Comparison of ENCODE assay signal across 16 cellular contexts in the genomic region with DNA sequence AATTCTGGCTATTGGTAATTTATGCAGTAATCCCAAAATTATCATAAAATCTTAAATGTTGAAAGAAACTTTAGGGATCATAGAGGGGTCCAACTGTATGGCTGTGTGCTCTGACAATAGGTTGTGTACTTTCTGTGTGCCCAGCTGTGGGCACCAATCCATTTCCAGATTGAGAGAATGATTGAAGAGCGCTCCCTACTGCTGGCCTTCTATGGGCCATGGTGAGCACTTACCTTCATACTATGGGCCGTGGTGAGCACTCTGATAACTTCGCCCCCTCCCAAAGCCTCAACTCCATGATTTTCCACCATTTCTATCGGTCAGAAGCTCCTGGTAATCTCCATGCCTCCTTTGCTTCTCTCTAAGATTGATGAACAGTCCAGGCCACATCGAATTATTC.
DNase-seq lines count a peak whose midpoint lies in the region; ATAC-seq, FAIRE-seq and TF ChIP-seq lines count a peak whose summit lies in the region.
"Had no signal": no experiment of that assay in that cellular context is flagged by ENCODE, and none has a peak within 500 bp of the region (broad histone marks: within the 10 kb centered on the region; RNA-seq: fewer than 3 reads in every experiment).

No MANE protein-coding gene starts in this region.

- H3K9me3 ChIP-seq in K562 (replicated peaks; ENCODE audit: control insufficient read depth, insufficient read depth, low read depth, low read length): no peaks in the 10 kb centered on the region
- H3K9me3 ChIP-seq: A549, BLaER1, HAP-1 had no signal

- H3K36me3 ChIP-seq in GM23338 (ENCODE audit: insufficient read depth) (no peaks in the 10 kb centered on the region), K562 (ENCODE audit: control insufficient read depth, insufficient read depth, low read length) (no peaks in the 10 kb centered on the region)
- H3K36me3 ChIP-seq: BLaER1, HAP-1 had no signal

- TF ChIP-seq POLR2A in K562 (conservative IDR thresholded peaks at IDR 0.05): no peak

- no peak for DNase-seq in GM23338 (ENCODE audit: low spot score)
- DNase-seq in K562 (ENCODE audit: extremely low read depth in 1 of 4, low spot score in 3 of 4): no peak
- DNase-seq in epithelial cell of proximal tubule (ENCODE audit: low read depth): no peak
- no peak for DNase-seq in stimulated activated CD4-positive, alpha-beta T cell treated with anti-CD3 and anti-CD28 coated beads, Interleukin-4, amount 100 ng/mL, for 1 hour
- DNase-seq: AML-193; CD4-positive, CD25-positive, alpha-beta regulatory T cell; DMS53; GF-D8; GOT3 had no signal

- no peak overlapping the region for H3K4me2 ChIP-seq in GM23338
- no peak overlapping the region for H3K4me2 ChIP-seq in K562 (ENCODE audit: insufficient read depth, low read length)
- H3K4me2 ChIP-seq: A549, BLaER1 had no signal

- H3K9me1 ChIP-seq in K562 (ENCODE audit: control insufficient read depth, insufficient read depth, low read length): no peaks in the 10 kb centered on the region

- no TSS peak for BruUV-seq in K562 (replicated peaks; lab: Mats Ljungman, UMichigan)

- H3K27me3 ChIP-seq in GM23338 (ENCODE audit: insufficient read depth) (no peaks in the 10 kb centered on the region), K562 (ENCODE audit: control insufficient read depth in 2 of 2, insufficient read depth in 2 of 2, low read length in 2 of 2) (peaks cover 41 to 44% of the 10 kb centered on the region in 2 experiments)
- H3K27me3 ChIP-seq: BLaER1 had no signal

- in situ Hi-C loops in K562 (cut with MboI): no loop called here

- POLR2A ChIA-PET in K562 (lab: Yijun Ruan, JAX): no interaction called here

- CTCF ChIA-PET in K562 (lab: Yijun Ruan, JAX; ENCODE audit: low intra/inter-chr PET ratio): interaction anchor here (0.7 to 1.3 kb wide), 2 partner anchors 71 to 124 kb away, joined by 3 read pairs; no protein-coding TSS in a partner anchor

- H3K4me3 Mint-ChIP-seq in GM23338: no peak overlapping the region

- TF ChIP-seq CTCF in GM23338 (conservative IDR thresholded peaks at IDR 0.05; ENCODE audit: low read depth in 2 of 2): peak; percentile 18 to 59; a peak in 3 of 4 replicates
- TF ChIP-seq CTCF in K562 (IDR thresholded peaks at IDR 0.05 in 2 of 3, conservative IDR thresholded peaks at IDR 0.05 in 1 of 3; ENCODE audit: insufficient read depth in 2 of 3, low read depth in 1 of 3, low read length in 3 of 3): peak; percentile 24 to 44 (median 34); a peak in 3 of 6 replicates
- peak; percentile 21 for TF ChIP-seq CTCF in epithelial cell of proximal tubule (conservative IDR thresholded peaks at IDR 0.05; ENCODE audit: low read depth, low read length)

- no peak overlapping the region for H3K27ac ChIP-seq in GM23338 (ENCODE audit: low read depth)
- H3K27ac ChIP-seq in K562 (ENCODE audit: extremely low read depth, low read depth, low read length): no peak overlapping the region
- H3K27ac ChIP-seq: A549, BLaER1 had no signal

- H3K9me2 ChIP-seq in GM23338 (ENCODE audit: insufficient read depth): no peaks in the 10 kb centered on the region

- no peak overlapping the region for H3K9ac ChIP-seq in K562 (ENCODE audit: insufficient read depth in 1 of 2, low read depth in 2 of 2, low read length in 2 of 2)
- H3K9ac ChIP-seq: BLaER1 had no signal

- intact Hi-C loops in K562 (cut with micrococcal nuclease): no loop called here

- no peaks in the 10 kb centered on the region for H3K27me3 Mint-ChIP-seq in GM23338 (ENCODE audit: insufficient read depth, low read depth, poor library complexity)
- H3K27me3 Mint-ChIP-seq: IgD-negative memory B cell had no signal

- H3K27ac Mint-ChIP-seq in GM23338: no peak overlapping the region
- H3K27ac Mint-ChIP-seq: CD4-positive, CD25-positive, alpha-beta regulatory T cell; IgD-negative memory B cell had no signal

- H3K36me3 Mint-ChIP-seq in GM23338 (ENCODE audit: low read depth): no peaks in the 10 kb centered on the region
- H3K36me3 Mint-ChIP-seq: CD4-positive, CD25-positive, alpha-beta regulatory T cell had no signal

- H3K4me1 ChIP-seq in GM23338 (ENCODE audit: insufficient read depth): no peaks in the 10 kb centered on the region
- H3K4me1 ChIP-seq in K562 (replicated peaks in 1 of 2; ENCODE audit: control insufficient read depth in 2 of 2, insufficient read depth in 2 of 2, low read length in 2 of 2): no peaks in the 10 kb centered on the region
- H3K4me1 ChIP-seq: BLaER1, HAP-1 had no signal

- TF ChIP-seq EP300 in Ishikawa (IDR thresholded peaks at IDR 0.05; ENCODE audit: borderline replicate concordance): no peak
- no peak for TF ChIP-seq EP300 in K562 (IDR thresholded peaks at IDR 0.05; ENCODE audit: low read length)

- WGBS in K562 (ENCODE audit: insufficient coverage, low coverage, missing lambda C conversion rate): 2% methylated on average over 5 of the region's 5 CpGs

- H3K4me3 ChIP-seq in GM23338 (no peak overlapping the region), K562 (no peak overlapping the region), epithelial cell of proximal tubule (ENCODE audit: low read depth, low read length) (no peak overlapping the region)
- H3K4me3 ChIP-seq: A549, BLaER1, HAP-1 had no signal

- H4K20me1 ChIP-seq in GM23338 (replicated peaks; ENCODE audit: insufficient read depth): no peaks in the 10 kb centered on the region
- no peaks in the 10 kb centered on the region for H4K20me1 ChIP-seq in K562 (replicated peaks; ENCODE audit: control insufficient read depth, insufficient read depth, low read length)
- H4K20me1 ChIP-seq: BLaER1 had no signal

- FAIRE-seq in K562 (lab: Jason Lieb, UNC): no peak
- FAIRE-seq: A549 had no signal

- peak; percentile 44; the same call in 1 of the 2 replicates for TF ChIP-seq RAD21 in Ishikawa (IDR thresholded peaks at IDR 0.05; ENCODE audit: low read depth)
- no peak for TF ChIP-seq RAD21 in K562 (CRISPR knock-in tag; conservative IDR thresholded peaks at IDR 0.05 in 1 of 2, IDR thresholded peaks at IDR 0.05 in 1 of 2)

- H3K79me2 ChIP-seq in GM23338 (replicated peaks; ENCODE audit: insufficient read depth): no peaks in the 10 kb centered on the region
- H3K79me2 ChIP-seq in K562 (ENCODE audit: control insufficient read depth, insufficient read depth, low read length): no peaks in the 10 kb centered on the region

- ATAC-seq in GM23338 (peak; percentile 31; the same call in 1 of the 3 replicates), K562 (peak; percentile 75), GM18858 (IDR thresholded peaks at IDR 0.05; ENCODE audit: unreplicated experiment) (no peak), HG03097 (IDR thresholded peaks at IDR 0.05; ENCODE audit: low FRiP score, unreplicated experiment) (no peak)

- H2AFZ ChIP-seq in GM23338: no peak overlapping the region
- no peak overlapping the region for H2AFZ ChIP-seq in K562 (ENCODE audit: low read depth, low read length)

- peaks cover 9% of the 10 kb centered on the region; the same call in 2 of the 3 replicates for H3K4me1 Mint-ChIP-seq in GM23338
- H3K4me1 Mint-ChIP-seq: CD4-positive, CD25-positive, alpha-beta regulatory T cell had no signal

- H3K9me3 Mint-ChIP-seq in GM23338: no peaks in the 10 kb centered on the region
- H3K9me3 Mint-ChIP-seq: CD4-positive, CD25-positive, alpha-beta regulatory T cell; IgD-negative memory B cell had no signal

- no peaks in the 10 kb centered on the region for H3F3A ChIP-seq in GM23338 (replicated peaks; ENCODE audit: low read depth)

TF ChIP-seq in GM23338, 12 proteins besides CTCF, POLR2A, EP300 and RAD21 (continues in another document):
- TF ChIP-seq, protein P1, sequence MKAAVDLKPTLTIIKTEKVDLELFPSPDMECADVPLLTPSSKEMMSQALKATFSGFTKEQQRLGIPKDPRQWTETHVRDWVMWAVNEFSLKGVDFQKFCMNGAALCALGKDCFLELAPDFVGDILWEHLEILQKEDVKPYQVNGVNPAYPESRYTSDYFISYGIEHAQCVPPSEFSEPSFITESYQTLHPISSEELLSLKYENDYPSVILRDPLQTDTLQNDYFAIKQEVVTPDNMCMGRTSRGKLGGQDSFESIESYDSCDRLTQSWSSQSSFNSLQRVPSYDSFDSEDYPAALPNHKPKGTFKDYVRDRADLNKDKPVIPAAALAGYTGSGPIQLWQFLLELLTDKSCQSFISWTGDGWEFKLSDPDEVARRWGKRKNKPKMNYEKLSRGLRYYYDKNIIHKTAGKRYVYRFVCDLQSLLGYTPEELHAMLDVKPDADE (IDR thresholded peaks at IDR 0.05): no peak
- no peak for TF ChIP-seq NANOG (IDR thresholded peaks at IDR 0.05; ENCODE audit: borderline replicate concordance)
- TF ChIP-seq EZH2 (IDR thresholded peaks at IDR 0.05; ENCODE audit: low read depth, unreplicated experiment): no peak
- TF ChIP-seq ZNF331 (CRISPR knock-in tag; IDR thresholded peaks at IDR 0.05; ENCODE audit: low read depth): no peak

TF ChIP-seq in Ishikawa, 13 proteins besides CTCF, POLR2A, EP300 and RAD21 (continues in another document):
- TF ChIP-seq YY1 (IDR thresholded peaks at IDR 0.05; ENCODE audit: low read depth): no peak

TF ChIP-seq in K562, 482 proteins besides CTCF, POLR2A, EP300 and RAD21 (continues in another document):
- TF ChIP-seq ARID1B (IDR thresholded peaks at IDR 0.05) (no peak), SAFB (IDR thresholded peaks at IDR 0.05; ENCODE audit: borderline replicate concordance, low read depth, low read length) (no peak), NFIX (CRISPR knock-in tag; IDR thresholded peaks at IDR 0.05; ENCODE audit: low read depth) (no peak), ILF3 (IDR thresholded peaks at IDR 0.05; ENCODE audit: borderline replicate concordance) (no peak), MEF2A (IDR thresholded peaks at IDR 0.05; ENCODE audit: control insufficient read depth, low read depth, low read length) (no peak), ZZZ3 (IDR thresholded peaks at IDR 0.05) (no peak), PML (IDR thresholded peaks at IDR 0.05; ENCODE audit: low read length) (no peak), ELF1 (tag; IDR thresholded peaks at IDR 0.05) (no peak), GTF2F1 (IDR thresholded peaks at IDR 0.05; ENCODE audit: low read depth, low read length) (no peak), TAF9B (IDR thresholded peaks at IDR 0.05; ENCODE audit: partially characterized antibody) (no peak), ZBTB17 (CRISPR knock-in tag; IDR thresholded peaks at IDR 0.05) (no peak), PHF8 (IDR thresholded peaks at IDR 0.05; ENCODE audit: borderline replicate concordance, low read length) (no peak), POLR2H (tag; IDR thresholded peaks at IDR 0.05; ENCODE audit: low read depth) (no peak), ZNF184 (CRISPR knock-in tag; IDR thresholded peaks at IDR 0.05) (no peak)

Comparison
In these comparisons a context has a peak if more than half of its experiments do, and no peak if none do; other contexts are left out.
1. ATAC-seq: peak in GM23338 (single experiment) and K562 (single experiment); none in GM18858 (single experiment) and HG03097 (single experiment).
2. Peak in every context shown above with its lines, with median percentiles within 50 percentile points of each other: CTCF ChIP-seq.